7 cellular contexts compared by ENCODE assay signal in the genomic region with DNA sequence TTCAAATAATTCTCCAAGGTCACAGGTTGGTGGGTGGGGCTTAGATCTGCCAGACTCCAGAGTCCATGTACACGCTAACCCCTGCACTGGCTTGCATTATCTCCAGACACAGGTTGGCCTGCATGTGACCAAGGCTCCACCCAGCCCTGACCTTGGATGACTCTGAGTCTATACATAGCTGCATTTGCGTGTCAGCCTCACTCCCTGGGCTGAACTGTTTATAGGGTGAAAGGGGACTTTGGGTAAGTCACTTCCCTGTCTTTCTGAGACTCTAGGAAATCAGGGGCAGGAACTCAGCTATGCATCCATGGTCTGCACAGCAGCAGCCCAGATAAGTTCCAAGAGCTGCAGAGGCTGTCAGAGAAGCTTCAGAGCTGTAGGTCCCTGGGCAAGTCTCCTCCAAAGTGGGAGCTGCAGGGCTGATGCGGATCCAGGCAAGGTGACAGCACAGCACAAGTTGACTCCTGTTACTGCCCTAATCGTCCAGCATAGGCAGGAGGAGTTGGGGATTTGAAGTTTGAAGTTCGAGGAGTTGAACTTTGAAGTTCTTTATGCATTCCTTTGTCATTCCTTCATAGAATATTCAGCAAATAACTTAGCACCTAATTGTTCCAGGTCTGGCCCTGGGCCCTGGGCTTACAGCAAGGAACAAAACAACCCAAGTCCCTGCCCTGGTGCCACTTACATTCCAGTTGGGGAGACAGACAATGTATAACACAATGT. TPM values are rescaled to one million over a fixed set of nuclear protein-coding genes. Genes with fewer than 3 reads are reported as not detected.
DNase-seq lines count a peak whose midpoint lies in the region; ATAC-seq and TF ChIP-seq lines count a peak whose summit lies in the region.

No MANE protein-coding gene starts in this region.

- peak overlapping the region; percentile 12 to 40 for H3K27ac ChIP-seq in right atrium auricular region

- no peaks in the 10 kb centered on the region for H3K9me3 ChIP-seq in right atrium auricular region

- TF ChIP-seq CTCF in right atrium auricular region (IDR thresholded peaks at IDR 0.05): no peak

- peak; percentile 47 for DNase-seq in UCSD-AML1 (lab: John Stamatoyannopoulos, UW; ENCODE audit: unreplicated experiment)
- DNase-seq in right atrium auricular region (ENCODE audit: low spot score): peak; percentile 62
- no peak for DNase-seq in DMS114 treated with DMSO at 0.1 percent for 48 hours (lab: John Stamatoyannopoulos, UW; ENCODE audit: unreplicated experiment)
- no peak for DNase-seq in anterior cingulate cortex (lab: John Stamatoyannopoulos, UW)

- no peak overlapping the region for H3K4me3 ChIP-seq in right atrium auricular region

- peaks cover 13% of the 10 kb centered on the region for H3K36me3 ChIP-seq in right atrium auricular region

- peaks cover 0 to 93% of the 10 kb centered on the region in 2 donors for H3K4me1 ChIP-seq in right atrium auricular region

- ATAC-seq in GM19043 (IDR thresholded peaks at IDR 0.05; ENCODE audit: low read depth, unreplicated experiment): peak; percentile 38
- peak; percentile 35 for ATAC-seq in HG03342 (IDR thresholded peaks at IDR 0.05; ENCODE audit: unreplicated experiment)
- no peak for ATAC-seq in GM21526 (IDR thresholded peaks at IDR 0.05; ENCODE audit: low FRiP score, unreplicated experiment)

- H3K27me3 ChIP-seq in right atrium auricular region: no peaks in the 10 kb centered on the region

RNA-seq across cellular contexts. Expression of gene SLC22A5, which starts 53.4 kb away (rescaled TPM):
- 10 to 100 TPM in 1 of 2 donors, 1 to 10 TPM in 1; 8.6 to 17.6 TPM for total RNA-seq in right atrium auricular region

Comparison
In these comparisons a context has a peak if more than half of its experiments do, and no peak if none do; other contexts are left out.
1. DNase-seq: peak in UCSD-AML1 (single experiment) and right atrium auricular region (single experiment); none in DMS114 treated with DMSO at 0.1 percent for 48 hours (single experiment) and anterior cingulate cortex (0 of 58).